In genomic region chr21:42223826-42224575, GRCh38 we compare ENCODE assay signal across 18 cellular contexts.
"Had no signal": no experiment of that assay in that cellular context is flagged by ENCODE, and none has a peak within 500 bp of the region (broad histone marks: within the 10 kb centered on the region; RNA-seq: fewer than 3 reads in every experiment).

No MANE protein-coding gene starts in this region.

- ATAC-seq: activated CD8-positive, alpha-beta T cell treated with anti-CD3 and anti-CD28 coated beads for 36 hours; activated T-cell treated with anti-CD3 and anti-CD28 coated beads, Interleukin-2, amount 50 U/mL, for 4 hours; gastrocnemius medialis; heart right ventricle; left ventricle myocardium superior; mucosa of descending colon; naive thymus-derived CD4-positive, alpha-beta T cell; pancreas; WTC11 had no signal

- DNase-seq: activated CD4-positive, alpha-beta T cell treated with anti-CD3 and anti-CD28 coated beads for 48 hours; activated CD8-positive, alpha-beta T cell treated with anti-CD3 and anti-CD28 coated beads for 36 hours; activated naive CD4-positive, alpha-beta T cell treated with anti-CD3 and anti-CD28 coated beads for 36 hours; activated T-cell treated with anti-CD3 and anti-CD28 coated beads, Interleukin-2, amount 50 U/mL, for 4 hours; anterior cingulate cortex; colonic mucosa; gastrocnemius medialis; heart right ventricle; kidney glomerular epithelial cell; left ventricle myocardium superior; mesenchymal stem cell; mucosa of descending colon; stimulated activated naive CD4-positive, alpha-beta T cell treated with Interleukin-2 at 50 U/mL for 16 hours; SW 1271; thyroid gland had no signal

- H3K36me3 ChIP-seq: colonic mucosa, gastrocnemius medialis, pancreas, thyroid gland had no signal

- H3K4me3 ChIP-seq: colonic mucosa, gastrocnemius medialis, heart right ventricle, mucosa of descending colon, pancreas, thyroid gland had no signal

- H3K9me3 ChIP-seq: colonic mucosa, gastrocnemius medialis, heart right ventricle, mucosa of descending colon, pancreas, thyroid gland had no signal

- H3K27me3 ChIP-seq: colonic mucosa, gastrocnemius medialis, heart right ventricle, pancreas, thyroid gland had no signal

- H3K27ac ChIP-seq: colonic mucosa, heart right ventricle, pancreas, thyroid gland had no signal
